In the genomic region with DNA sequence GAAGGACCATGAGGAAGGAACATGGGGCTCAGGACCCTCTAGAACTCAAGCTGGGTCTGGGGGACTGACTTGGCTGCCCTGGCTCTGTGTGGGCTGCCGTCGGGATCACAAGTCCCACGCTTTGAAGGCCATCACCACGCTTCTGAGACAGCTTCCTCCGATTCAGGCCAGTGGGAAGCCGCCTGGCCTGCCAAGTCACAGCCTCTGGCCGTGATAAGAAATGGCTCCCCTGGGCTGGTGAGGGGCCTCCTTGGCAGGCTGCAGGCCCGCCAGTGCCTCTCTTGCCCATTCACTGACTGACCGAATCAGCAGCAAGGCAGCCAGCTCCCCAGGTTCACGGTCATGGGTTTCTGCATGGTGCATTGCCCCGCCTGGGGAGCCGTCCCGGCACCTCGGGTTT, we compare ENCODE assay signal across 14 cellular contexts. TPM values are rescaled to one million over a fixed set of nuclear protein-coding genes. Genes with fewer than 3 reads are reported as not detected.
"Had no signal": no experiment of that assay in that cellular context is flagged by ENCODE, and none has a peak within 500 bp of the region (broad histone marks: within the 10 kb centered on the region; RNA-seq: fewer than 3 reads in every experiment).

No MANE protein-coding gene starts in this region.

- ATAC-seq: activated CD4-positive, CD25-positive, alpha-beta regulatory T cell treated with anti-CD3 and anti-CD28 coated beads, Interleukin-2, amount 50 U/mL, for 24 hours had no signal

- DNase-seq: activated CD4-positive, alpha-beta T cell treated with anti-CD3 and anti-CD28 coated beads, Interleukin-2, amount 50 U/mL, for 4 hours; activated gamma-delta T cell; activated naive CD8-positive, alpha-beta T cell treated with anti-CD3 and anti-CD28 coated beads for 36 hours; activated T-cell treated with anti-CD3 and anti-CD28 coated beads, Interleukin-2, amount 50 U/mL, for 1 hour; esophagus squamous epithelium; foreskin fibroblast; mesendoderm; SK-N-SH had no signal

- H3K9ac ChIP-seq: SK-N-SH had no signal

- H3K27me3 ChIP-seq: tibial nerve had no signal

- H3K9me2 ChIP-seq: SK-N-SH had no signal

- H3K27ac ChIP-seq: esophagus squamous epithelium, skin epidermis, tibial nerve had no signal

- FAIRE-seq: bronchial epithelial cell had no signal

- H3K4me2 ChIP-seq: SK-N-SH had no signal

- H3K36me3 ChIP-seq: esophagus squamous epithelium had no signal

- H3K9me3 ChIP-seq: esophagus squamous epithelium, SK-N-SH, tibial nerve had no signal

- H3K4me3 ChIP-seq: esophagus squamous epithelium, skin epidermis, tibial nerve had no signal

RNA-seq across cellular contexts. Expression of gene COMP, which starts 48.8 kb away (rescaled TPM):
- total RNA-seq: activated naive CD8-positive, alpha-beta T cell treated with anti-CD3 and anti-CD28 coated beads for 36 hours; bronchial epithelial cell; T-helper 1 cell treated with Interleukin-12 subunit alpha and Interleukin-12 subunit beta and Interleukin-4 antibody, amounts not matched to agents 30 ng/mL and 1 ng/mL, for 36 hours had no signal
- polyA plus RNA-seq: neural cell had no signal
